In the genomic region with DNA sequence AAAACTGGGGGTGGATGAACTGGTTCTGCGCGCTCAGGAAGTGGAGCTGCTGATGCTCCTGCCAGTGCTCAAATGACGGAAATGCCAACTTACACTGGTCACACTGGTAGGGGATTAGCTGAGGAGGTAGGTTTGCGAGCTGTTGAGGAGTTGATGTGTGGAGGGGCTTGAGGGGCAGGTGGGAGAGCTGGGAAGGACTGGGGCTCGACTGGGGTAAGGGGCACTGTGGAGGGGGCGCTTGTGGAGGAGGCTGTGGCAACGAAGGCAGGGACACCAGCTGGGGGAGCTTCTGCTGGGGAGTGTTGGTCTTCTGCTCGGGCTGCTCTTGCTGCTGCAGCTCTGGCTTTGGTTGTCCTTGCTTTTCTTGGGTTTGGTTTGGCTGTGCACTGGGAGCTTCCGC, we compare ENCODE assay signal across 29 cellular contexts.
"Had no signal": no experiment of that assay in that cellular context is flagged by ENCODE, and none has a peak within 500 bp of the region (broad histone marks: within the 10 kb centered on the region; RNA-seq: fewer than 3 reads in every experiment).

No MANE protein-coding gene starts in this region.

- FAIRE-seq: pancreas, small intestine, urothelium cell line had no signal

- DNase-seq: islet precursor cell; left ventricle myocardium inferior; naive thymus-derived CD8-positive, alpha-beta T cell; occipital lobe; pancreas; retina; sigmoid colon; small intestine; stimulated activated CD4-positive, alpha-beta T cell treated with anti-CD3 and anti-CD28 coated beads, Interleukin-1b, Interleukin-23, amount 100 ng/mL, for 48 hours; stimulated activated CD4-positive, alpha-beta T cell treated with anti-CD3 and anti-CD28 coated beads, Interleukin-2, amount 100 ng/mL, for 48 hours; stimulated activated CD4-positive, alpha-beta T cell treated with anti-CD3 and anti-CD28 coated beads, Interleukin-4, amount 100 ng/mL, for 4 hours; stimulated activated CD8-positive, alpha-beta memory T cell treated with anti-CD3 and anti-CD28 coated beads, Interleukin-4, amount 100 ng/mL, for 48 hours; stimulated activated naive CD4-positive, alpha-beta T cell treated with Interleukin-2 at 50 U/mL for 16 hours; tibial artery; trophoblast cell; upper lobe of right lung had no signal

- H3K9me3 Mint-ChIP-seq: memory B cell; naive thymus-derived CD8-positive, alpha-beta T cell; nephron; neural crest cell; stimulated activated memory B cell treated with anti-CD40 and anti-IgM and Interleukin-4, amounts not matched to agents 10 μg/mL and 1 μg/mL and 100 μg/mL, for 72 hours had no signal

- H3K27me3 Mint-ChIP-seq: memory B cell; stimulated activated memory B cell treated with anti-CD40 and anti-IgM and Interleukin-4, amounts not matched to agents 10 μg/mL and 1 μg/mL and 100 μg/mL, for 72 hours had no signal

- H3K4me1 ChIP-seq: prostate gland, suprapubic skin, upper lobe of right lung had no signal

- H3K4me1 Mint-ChIP-seq: nephron; stimulated activated memory B cell treated with anti-CD40 and anti-IgM and Interleukin-4, amounts not matched to agents 10 μg/mL and 1 μg/mL and 100 μg/mL, for 72 hours had no signal

- H3K4me2 ChIP-seq: hepatocyte had no signal

- H3K4me3 Mint-ChIP-seq: memory B cell; naive thymus-derived CD8-positive, alpha-beta T cell; nephron; neural crest cell; stimulated activated memory B cell treated with anti-CD40 and anti-IgM and Interleukin-4, amounts not matched to agents 10 μg/mL and 1 μg/mL and 100 μg/mL, for 72 hours had no signal

- H3K9me3 ChIP-seq: heart right ventricle, left ventricle myocardium inferior, neutrophil, pancreas, prostate gland, sigmoid colon, suprapubic skin, thoracic aorta, tibial artery, upper lobe of right lung had no signal

- H3K27ac ChIP-seq: heart right ventricle, hepatocyte, left ventricle myocardium inferior, neutrophil, pancreas, prostate gland, sigmoid colon, suprapubic skin, thoracic aorta, tibial artery, upper lobe of right lung had no signal

- H3K4me3 ChIP-seq: heart right ventricle, hepatocyte, left ventricle myocardium inferior, lung, pancreas, prostate gland, sigmoid colon, suprapubic skin, thoracic aorta, tibial artery, upper lobe of right lung had no signal

- H3K27ac Mint-ChIP-seq: memory B cell; naive thymus-derived CD8-positive, alpha-beta T cell; nephron; stimulated activated memory B cell treated with anti-CD40 and anti-IgM and Interleukin-4, amounts not matched to agents 10 μg/mL and 1 μg/mL and 100 μg/mL, for 72 hours had no signal

- ATAC-seq: naive thymus-derived CD8-positive, alpha-beta T cell; pancreas; right cardiac atrium; stimulated activated memory B cell treated with anti-CD40 and anti-IgM and Interleukin-4, amounts not matched to agents 10 μg/mL and 1 μg/mL and 100 μg/mL, for 72 hours; upper lobe of right lung had no signal

- H3K36me3 ChIP-seq: neutrophil had no signal

- H3K79me2 ChIP-seq: hepatocyte had no signal

- H3K27me3 ChIP-seq: heart right ventricle, hepatocyte, neutrophil, pancreas, sigmoid colon, suprapubic skin, tibial artery, upper lobe of right lung had no signal

- H2AFZ ChIP-seq: hepatocyte had no signal
